ENCODE assay signal across 8 cellular contexts in the genomic region with DNA sequence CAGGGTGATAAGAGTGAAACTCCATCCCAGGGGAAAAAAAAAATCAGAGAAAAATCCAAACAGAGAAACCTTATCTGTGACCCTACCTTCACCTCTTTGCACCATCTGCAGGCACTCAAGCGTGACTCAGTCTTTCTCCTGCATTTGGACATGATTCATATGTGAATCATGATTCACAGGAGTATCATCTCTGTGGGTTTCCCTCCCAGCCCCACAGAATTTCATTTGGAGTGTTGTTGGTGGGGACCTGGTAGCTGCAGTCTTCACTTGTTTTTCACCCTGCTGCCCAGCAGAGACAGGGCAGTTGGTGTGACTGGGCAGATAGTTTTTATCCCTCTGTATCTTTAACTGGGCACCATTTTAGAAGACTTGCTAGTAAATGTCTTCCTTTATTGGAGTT.
A peak's percentile ranks its signal among the peaks of the same experiment; 100 is the strongest.
DNase-seq lines count a peak whose midpoint lies in the region; ATAC-seq and TF ChIP-seq lines count a peak whose summit lies in the region.

No MANE protein-coding gene starts in this region.

- intact Hi-C loops in body of pancreas (cut with DNase I) = no loop called here

- 29 to 46% methylated on average over 1 of the region's 1 CpG for WGBS in body of pancreas, 2 donors

- no peak overlapping the region for H3K4me3 ChIP-seq in body of pancreas

- no peak for TF ChIP-seq CTCF in body of pancreas (IDR thresholded peaks at IDR 0.05)

- no peaks in the 10 kb centered on the region for H3K27me3 ChIP-seq in body of pancreas

- H3K27ac ChIP-seq in body of pancreas = no peak overlapping the region

- peaks cover 13% of the 10 kb centered on the region for H3K4me1 ChIP-seq in body of pancreas

- peak; percentile 42 for ATAC-seq in body of pancreas

- no peaks in the 10 kb centered on the region for H3K36me3 ChIP-seq in body of pancreas (replicated peaks in 1 of 2; ENCODE audit: insufficient read depth in 1 of 2, low read depth in 2 of 2)

- H3K9me3 ChIP-seq in body of pancreas = no peaks in the 10 kb centered on the region

- DNase-seq in NCI-H1694 treated with DMSO at 0.1 percent for 48 hours (lab: John Stamatoyannopoulos, UW) (peak; percentile 12), NCI-H1694 (lab: John Stamatoyannopoulos, UW) (no peak), RPMI7951 (ENCODE audit: low read depth) (peak; percentile 97), body of pancreas (peak in 1 of 4 donors; percentile 17), renal cortical epithelial cell (ENCODE audit: low read depth) (peak; percentile 83), pons (ENCODE audit: low spot score) (no peak), GDM1 (lab: John Stamatoyannopoulos, UW) (no peak), DMS79 (lab: John Stamatoyannopoulos, UW) (no peak)

- no peak for TF ChIP-seq POLR2A in body of pancreas (IDR thresholded peaks at IDR 0.05)

Comparison
In these comparisons a context has a peak if more than half of its experiments do, and no peak if none do; other contexts are left out.
1. DNase-seq: peak in NCI-H1694 treated with DMSO at 0.1 percent for 48 hours (single experiment), RPMI7951 (single experiment) and renal cortical epithelial cell (single experiment); none in NCI-H1694 (single experiment), pons (single experiment), GDM1 (single experiment) and DMS79 (single experiment).